Comparison of ENCODE assay signal across 1 cellular context in genomic region chr19:38682195-38682867, GRCh38.
TF ChIP-seq lines count a peak whose summit lies in the region.

No MANE protein-coding gene starts in this region.

TF ChIP-seq in liver, 16 proteins besides CTCF, POLR2A, EP300 and RAD21 (continued from another document):
- TF ChIP-seq EGR1 (IDR thresholded peaks at IDR 0.05; ENCODE audit: low read depth in 2 of 2) (no peak), TAF1 (conservative IDR thresholded peaks at IDR 0.05) (no peak), HNF4A (conservative IDR thresholded peaks at IDR 0.05) (no peak)
